8 cellular contexts compared by ENCODE assay signal in the genomic region with DNA sequence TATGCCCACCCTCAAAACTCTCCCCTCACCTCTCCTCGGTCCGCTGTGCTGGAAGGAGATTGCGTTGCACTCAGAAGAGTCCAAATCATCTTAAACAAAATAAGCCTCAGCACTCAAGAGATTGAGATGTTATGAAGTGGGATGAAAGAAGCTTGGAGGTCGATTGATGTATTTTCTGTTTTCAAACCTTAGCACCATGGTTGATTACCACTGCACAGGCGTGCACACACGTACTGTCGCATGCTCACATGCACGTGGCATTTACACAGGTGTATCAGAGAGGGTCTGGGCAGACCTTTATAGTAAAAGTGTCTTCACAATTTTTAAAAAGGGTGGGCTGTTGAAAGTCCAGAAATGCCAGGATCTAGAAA. TPM values are rescaled to one million over a fixed set of nuclear protein-coding genes. Genes with fewer than 3 reads are reported as not detected.
DNase-seq lines count a peak whose midpoint lies in the region; ATAC-seq and TF ChIP-seq lines count a peak whose summit lies in the region.

No MANE protein-coding gene starts in this region.

- ATAC-seq in HG02759 (IDR thresholded peaks at IDR 0.05; ENCODE audit: unreplicated experiment) (no peak), GM19395 (IDR thresholded peaks at IDR 0.05; ENCODE audit: unreplicated experiment) (no peak)

- peaks cover 2% of the 10 kb centered on the region for H3K36me3 Mint-ChIP-seq in activated naive CD8-positive, alpha-beta T cell treated with anti-CD3 and anti-CD28 coated beads for 36 hours

- H3K27ac ChIP-seq in layer of hippocampus (ENCODE audit: low read depth, low read length) (peak overlapping the region; percentile 71), tibial artery (peak overlapping the region; percentile 61 to 75)

- H3K4me3 ChIP-seq in tibial artery: peak overlapping the region; percentile 62 to 73

- no peak for TF ChIP-seq CTCF in tibial artery (IDR thresholded peaks at IDR 0.05)

- H3K27ac Mint-ChIP-seq in activated naive CD8-positive, alpha-beta T cell treated with anti-CD3 and anti-CD28 coated beads for 36 hours: peak overlapping the region; percentile 87

- peak overlapping the region; percentile 82 for H3K4me3 Mint-ChIP-seq in activated naive CD8-positive, alpha-beta T cell treated with anti-CD3 and anti-CD28 coated beads for 36 hours

- H3K27me3 Mint-ChIP-seq in activated naive CD8-positive, alpha-beta T cell treated with anti-CD3 and anti-CD28 coated beads for 36 hours: peaks cover 6% of the 10 kb centered on the region

- no peaks in the 10 kb centered on the region for H3K9me3 Mint-ChIP-seq in activated naive CD8-positive, alpha-beta T cell treated with anti-CD3 and anti-CD28 coated beads for 36 hours

- H3K27me3 ChIP-seq in layer of hippocampus (ENCODE audit: control insufficient read depth, insufficient read depth, low read length): no peaks in the 10 kb centered on the region
- no peaks in the 10 kb centered on the region for H3K27me3 ChIP-seq in tibial artery

- DNase-seq in activated CD8-positive, alpha-beta memory T cell treated with anti-CD3 and anti-CD28 coated beads for 24 hours: peak; percentile 57
- no peak for DNase-seq in activated CD8-positive, alpha-beta memory T cell treated with anti-CD3 and anti-CD28 coated beads, Interleukin-2, amount 50 U/mL, for 4 hours
- no peak for DNase-seq in activated naive CD8-positive, alpha-beta T cell treated with anti-CD3 and anti-CD28 coated beads for 36 hours
- DNase-seq in tibial artery (no peak), HCEC 1CT (no peak)

- peaks cover 16% of the 10 kb centered on the region for H3K4me1 Mint-ChIP-seq in activated naive CD8-positive, alpha-beta T cell treated with anti-CD3 and anti-CD28 coated beads for 36 hours

- no peaks in the 10 kb centered on the region for H3K36me3 ChIP-seq in tibial artery

- intact Hi-C loops in tibial artery (cut with DNase I; ENCODE audit: low total_unique reads): no loop called here

- no peaks in the 10 kb centered on the region for H3K9me3 ChIP-seq in tibial artery

- peaks cover 0 to 18% (median 2%) of the 10 kb centered on the region in 4 donors for H3K4me1 ChIP-seq in tibial artery

RNA-seq across cellular contexts. Expression of a gene that starts 0.6 kb away (rescaled TPM):
- total RNA-seq in activated naive CD8-positive, alpha-beta T cell treated with anti-CD3 and anti-CD28 coated beads for 36 hours: 1 to 10 TPM; 1.9 to 2.5 TPM
